1 cellular context compared by ENCODE assay signal in genomic region chr15:67834249-67834592, GRCh38.
TF ChIP-seq lines count a peak whose summit lies in the region.

No MANE protein-coding gene starts in this region.

TF ChIP-seq in endothelial cell of umbilical vein, 7 proteins besides CTCF, POLR2A, EP300 and RAD21 (continued from another document):
- no peak for TF ChIP-seq FOS (IDR thresholded peaks at IDR 0.05; ENCODE audit: borderline replicate concordance, insufficient read depth, low read length)
- TF ChIP-seq GATA2 (IDR thresholded peaks at IDR 0.05; ENCODE audit: insufficient read depth, insufficient read length, low read depth, low read length), result no peak
- TF ChIP-seq, protein P1, sequence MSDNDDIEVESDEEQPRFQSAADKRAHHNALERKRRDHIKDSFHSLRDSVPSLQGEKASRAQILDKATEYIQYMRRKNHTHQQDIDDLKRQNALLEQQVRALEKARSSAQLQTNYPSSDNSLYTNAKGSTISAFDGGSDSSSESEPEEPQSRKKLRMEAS (IDR thresholded peaks at IDR 0.05; ENCODE audit: insufficient read depth, insufficient read length), result no peak
TF ChIP-seq in endothelial cell of umbilical vein: peak in this region for 0.
